Comparison of ENCODE assay signal across 10 cellular contexts in genomic region chr11:8283510-8284272, GRCh38. TPM values are rescaled to one million over a fixed set of nuclear protein-coding genes. Genes with fewer than 3 reads are reported as not detected.
A peak's percentile ranks its signal among the peaks of the same experiment; 100 is the strongest.
DNase-seq lines count a peak whose midpoint lies in the region; ATAC-seq and TF ChIP-seq lines count a peak whose summit lies in the region.
"Had no signal": no experiment of that assay in that cellular context is flagged by ENCODE, and none has a peak within 500 bp of the region (broad histone marks: within the 10 kb centered on the region; RNA-seq: fewer than 3 reads in every experiment).

No MANE protein-coding gene starts in this region.

- TF ChIP-seq CTCF in smooth muscle cell (IDR thresholded peaks at IDR 0.05; ENCODE audit: borderline replicate concordance, insufficient read depth, poor library complexity, severe bottlenecking), result no peak

- WGBS in right cardiac atrium, result 11% methylated on average over 30 of the region's 30 CpGs
- WGBS in smooth muscle cell (ENCODE audit: low lambda C conversion rate), result 16% methylated on average over 14 of the region's 30 CpGs

- H3K9me3 ChIP-seq in right cardiac atrium (ENCODE audit: control insufficient read depth, low read length), result peaks cover 2% of the 10 kb centered on the region
- no peaks in the 10 kb centered on the region for H3K9me3 ChIP-seq in smooth muscle cell (replicated peaks; ENCODE audit: low read depth)

- no peaks in the 10 kb centered on the region for H3K79me2 ChIP-seq in smooth muscle cell (ENCODE audit: low read depth)

- H2AFZ ChIP-seq in smooth muscle cell (ENCODE audit: low read depth), result peak overlapping the region; percentile 91

- H3K27ac ChIP-seq in right cardiac atrium (ENCODE audit: low read length) (no peak overlapping the region), smooth muscle cell (ENCODE audit: low read depth) (no peak overlapping the region)

- H3K27me3 Mint-ChIP-seq in activated T-helper 2 cell treated with anti-CD3 and anti-CD28 coated beads, Interferon-gamma antibody, Interleukin-2, Interleukin-4, amounts not matched to agents 10 μg/mL and 5 μg/mL and 100 μg/mL, durations not matched to agents 14 hours and 24 hours and 36 hours (ENCODE audit: low read depth), result peaks cover 8% of the 10 kb centered on the region

- H3K9ac ChIP-seq in smooth muscle cell (ENCODE audit: low read depth), result no peak overlapping the region

- no peak overlapping the region for H3K4me3 Mint-ChIP-seq in activated T-helper 2 cell treated with anti-CD3 and anti-CD28 coated beads, Interferon-gamma antibody, Interleukin-2, Interleukin-4, amounts not matched to agents 10 μg/mL and 5 μg/mL and 100 μg/mL, durations not matched to agents 14 hours and 24 hours and 36 hours (ENCODE audit: low read depth)

- no peaks in the 10 kb centered on the region for H3F3A ChIP-seq in smooth muscle cell (ENCODE audit: low read depth)

- peak overlapping the region; percentile 90 for H3K4me2 ChIP-seq in smooth muscle cell

- H4K20me1 ChIP-seq in smooth muscle cell (ENCODE audit: low read depth), result no peaks in the 10 kb centered on the region

- H3K36me3 Mint-ChIP-seq in activated T-helper 2 cell treated with anti-CD3 and anti-CD28 coated beads, Interferon-gamma antibody, Interleukin-2, Interleukin-4, amounts not matched to agents 10 μg/mL and 5 μg/mL and 100 μg/mL, durations not matched to agents 14 hours and 24 hours and 36 hours (ENCODE audit: low read depth), result no peaks in the 10 kb centered on the region

- H3K4me3 ChIP-seq in Jurkat, Clone E6-1 (ENCODE audit: low read length), result no peak overlapping the region
- peak overlapping the region; percentile 53 for H3K4me3 ChIP-seq in right cardiac atrium (ENCODE audit: low read length)
- peak overlapping the region; percentile 41 for H3K4me3 ChIP-seq in smooth muscle cell
- H3K4me3 ChIP-seq: GM12878 had no signal

- H3K27me3 ChIP-seq in right cardiac atrium (ENCODE audit: control insufficient read depth, insufficient read depth), result no peaks in the 10 kb centered on the region
- no peaks in the 10 kb centered on the region for H3K27me3 ChIP-seq in smooth muscle cell (ENCODE audit: low read depth)

- no peaks in the 10 kb centered on the region for H3K4me1 Mint-ChIP-seq in activated T-helper 2 cell treated with anti-CD3 and anti-CD28 coated beads, Interferon-gamma antibody, Interleukin-2, Interleukin-4, amounts not matched to agents 10 μg/mL and 5 μg/mL and 100 μg/mL, durations not matched to agents 14 hours and 24 hours and 36 hours (ENCODE audit: low read depth)

- ATAC-seq in right cardiac atrium, result peak; percentile 59 to 65
- no peak for ATAC-seq in HG03095 (IDR thresholded peaks at IDR 0.05; ENCODE audit: unreplicated experiment)
- ATAC-seq: GM12878 had no signal

- H3K4me1 ChIP-seq in right cardiac atrium (ENCODE audit: control insufficient read depth, insufficient read depth, low read length) (no peaks in the 10 kb centered on the region), smooth muscle cell (ENCODE audit: low read depth) (peaks cover 19% of the 10 kb centered on the region)

- peak; percentile 40 for DNase-seq in Jurkat, Clone E6-1 (ENCODE audit: low read depth, low spot score)
- DNase-seq in NCI-H82 treated with DMSO at 0.1 percent for 48 hours (lab: John Stamatoyannopoulos, UW; ENCODE audit: unreplicated experiment) (peak; percentile 92), right cardiac atrium (peak in 2 of 3 donors; percentile 56 to 70), smooth muscle cell (lab: John Stamatoyannopoulos, UW; ENCODE audit: unreplicated experiment) (no peak), T-helper 2 cell (no peak)
- DNase-seq in activated T-helper 2 cell treated with anti-CD3 and anti-CD28 coated beads, Interferon-gamma antibody, Interleukin-2, Interleukin-4, amounts not matched to agents 10 μg/mL and 5 μg/mL and 100 μg/mL, durations not matched to agents 14 hours and 24 hours and 36 hours (ENCODE audit: low spot score), result no peak
- DNase-seq: activated CD4-positive, CD25-positive, alpha-beta regulatory T cell treated with anti-CD3 and anti-CD28 coated beads, Interleukin-2, amount 50 U/mL, for 72 hours; stimulated activated CD4-positive, alpha-beta T cell treated with anti-CD3 and anti-CD28 coated beads, Interleukin-1b, Interleukin-23, amount 100 ng/mL, for 48 hours had no signal

- H3K27ac Mint-ChIP-seq in activated T-helper 2 cell treated with anti-CD3 and anti-CD28 coated beads, Interferon-gamma antibody, Interleukin-2, Interleukin-4, amounts not matched to agents 10 μg/mL and 5 μg/mL and 100 μg/mL, durations not matched to agents 14 hours and 24 hours and 36 hours, result no peak overlapping the region

- intact Hi-C loops in right cardiac atrium (cut with DNase I), result no loop called here
- intact Hi-C loops in activated T-helper 2 cell treated with anti-CD3 and anti-CD28 coated beads, Interferon-gamma antibody, Interleukin-2, Interleukin-4, amounts not matched to agents 10 μg/mL and 5 μg/mL and 100 μg/mL, durations not matched to agents 14 hours and 24 hours and 36 hours (cut with micrococcal nuclease), result no loop called here

- no peaks in the 10 kb centered on the region for H3K9me3 Mint-ChIP-seq in activated T-helper 2 cell treated with anti-CD3 and anti-CD28 coated beads, Interferon-gamma antibody, Interleukin-2, Interleukin-4, amounts not matched to agents 10 μg/mL and 5 μg/mL and 100 μg/mL, durations not matched to agents 14 hours and 24 hours and 36 hours

- H3K36me3 ChIP-seq in smooth muscle cell (ENCODE audit: low read depth), result no peaks in the 10 kb centered on the region

RNA-seq across cellular contexts. Expression of gene LMO1, which starts 20.0 kb away (rescaled TPM):
- polyA plus RNA-seq in Jurkat, Clone E6-1 (2012; ENCODE audit: insufficient read depth, insufficient read length), result 10.7 TPM
- total RNA-seq in right cardiac atrium (under 1 TPM in 1 of 4 donors, not detected in 3; 0.51 TPM), smooth muscle cell (1.1 and 8.3 TPM in 2 replicates)
- polyA plus RNA-seq in right cardiac atrium (0.34 TPM), smooth muscle cell (1.6 and 5.1 TPM in 2 replicates)
- total RNA-seq in activated T-helper 2 cell treated with anti-CD3 and anti-CD28 coated beads, Interferon-gamma antibody, Interleukin-2, Interleukin-4, amounts not matched to agents 10 μg/mL and 5 μg/mL and 100 μg/mL, durations not matched to agents 14 hours and 24 hours and 36 hours, result not detected in 2 replicates
- total RNA-seq: GM12878 had no signal
- polyA plus RNA-seq: GM12878 had no signal

Comparison
In these comparisons a context has a peak if more than half of its experiments do, and no peak if none do; other contexts are left out.
1. DNase-seq: peak in Jurkat, Clone E6-1 (single experiment), NCI-H82 treated with DMSO at 0.1 percent for 48 hours (single experiment) and right cardiac atrium (2 of 3); none in smooth muscle cell (single experiment), T-helper 2 cell (0 of 5) and activated T-helper 2 cell treated with anti-CD3 and anti-CD28 coated beads, Interferon-gamma antibody, Interleukin-2, Interleukin-4, amounts not matched to agents 10 μg/mL and 5 μg/mL and 100 μg/mL, durations not matched to agents 14 hours and 24 hours and 36 hours (single experiment).